ENCODE assay signal across 10 cellular contexts in the genomic region with DNA sequence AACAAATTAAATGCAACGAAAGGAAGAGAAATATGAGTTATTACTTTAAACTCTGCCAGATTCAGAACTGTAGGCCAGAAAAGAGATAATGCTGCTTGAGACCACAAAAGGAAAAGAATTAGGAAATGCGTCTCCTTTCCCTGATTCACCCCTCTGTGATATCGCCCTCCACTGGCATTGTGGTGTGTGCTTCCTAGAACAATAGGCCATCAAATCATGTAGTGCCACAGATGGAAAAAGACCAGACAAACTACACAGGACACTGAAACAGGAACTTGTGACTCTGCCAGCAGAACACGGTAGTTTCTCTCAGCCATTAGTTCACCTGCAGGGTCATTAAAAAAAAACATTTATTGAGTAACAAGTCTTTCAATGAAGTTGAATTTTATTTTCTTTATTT. TPM values are rescaled to one million over a fixed set of nuclear protein-coding genes. Genes with fewer than 3 reads are reported as not detected.
A peak's percentile ranks its signal among the peaks of the same experiment; 100 is the strongest.
DNase-seq lines count a peak whose midpoint lies in the region; ATAC-seq and TF ChIP-seq lines count a peak whose summit lies in the region.
"Had no signal": no experiment of that assay in that cellular context is flagged by ENCODE, and none has a peak within 500 bp of the region (broad histone marks: within the 10 kb centered on the region; RNA-seq: fewer than 3 reads in every experiment).

No MANE protein-coding gene starts in this region.

- ATAC-seq in omental fat pad (ENCODE audit: low FRiP score) (peak; percentile 53), GM18519 (IDR thresholded peaks at IDR 0.05; ENCODE audit: low FRiP score, unreplicated experiment) (no peak)
- no peak for ATAC-seq in activated CD8-positive, alpha-beta memory T cell treated with anti-CD3 and anti-CD28 coated beads, Interleukin-2, amount 10 ng/mL, durations not matched to agents 7 days and 5 days

- no peak for TF ChIP-seq CTCF in omental fat pad (IDR thresholded peaks at IDR 0.05)
- no peak for TF ChIP-seq CTCF in spleen (IDR thresholded peaks at IDR 0.05 in 8 of 11, conservative IDR thresholded peaks at IDR 0.05 in 3 of 11)

- no peak overlapping the region for H3K4me3 Mint-ChIP-seq in activated CD8-positive, alpha-beta memory T cell treated with anti-CD3 and anti-CD28 coated beads, Interleukin-2, amount 10 ng/mL, durations not matched to agents 7 days and 5 days
- no peak overlapping the region for H3K4me3 Mint-ChIP-seq in immature natural killer cell
- H3K4me3 Mint-ChIP-seq: T-helper 1 cell treated with Interleukin-12 subunit alpha and Interleukin-12 subunit beta and Interleukin-4 antibody, amounts not matched to agents 30 μg/mL and 1 μg/mL, for 36 hours had no signal

- H3K36me3 ChIP-seq in spleen, result no peaks in the 10 kb centered on the region

- intact Hi-C loops in spleen (cut with DNase I; ENCODE audit: low total_unique reads), result no loop called here

- CTCF ChIA-PET in activated CD8-positive, alpha-beta memory T cell treated with anti-CD3 and anti-CD28 coated beads, Interleukin-2, amount 10 ng/mL, durations not matched to agents 7 days and 5 days (lab: Charles Lee), result interaction anchor here (1.0 to 1.7 kb wide), 4 partner anchors 10 to 89 kb away, joined by 3 to 5 read pairs (median 4); no protein-coding TSS in a partner anchor

- TF ChIP-seq POLR2A in spleen (IDR thresholded peaks at IDR 0.05), result no peak

- H3K4me1 ChIP-seq in spleen, result no peaks in the 10 kb centered on the region

- DNase-seq in CMK (ENCODE audit: low read depth) (peak; percentile 5), NCI-H69 (lab: John Stamatoyannopoulos, UW) (peak; percentile 2), fibroblast of gingiva (ENCODE audit: low read depth) (peak; percentile 47), omental fat pad (ENCODE audit: low spot score) (no peak), spleen (no peak), immature natural killer cell (no peak)
- DNase-seq in activated CD8-positive, alpha-beta memory T cell treated with anti-CD3 and anti-CD28 coated beads, Interleukin-2, amount 10 ng/mL, durations not matched to agents 7 days and 5 days, result no peak
- DNase-seq: NCI-H1417 treated with DMSO at 0.1 percent for 48 hours had no signal

- H3K27ac Mint-ChIP-seq in activated CD8-positive, alpha-beta memory T cell treated with anti-CD3 and anti-CD28 coated beads, Interleukin-2, amount 10 ng/mL, durations not matched to agents 7 days and 5 days, result no peak overlapping the region
- H3K27ac Mint-ChIP-seq in immature natural killer cell, result no peak overlapping the region
- H3K27ac Mint-ChIP-seq: T-helper 1 cell treated with Interleukin-12 subunit alpha and Interleukin-12 subunit beta and Interleukin-4 antibody, amounts not matched to agents 30 μg/mL and 1 μg/mL, for 36 hours had no signal

- H3K27me3 ChIP-seq in spleen (replicated peaks in 1 of 7), result peaks cover 0 to 10% (median 0%) of the 10 kb centered on the region in 7 donors

- no peak overlapping the region for H3K4me3 ChIP-seq in spleen

- WGBS in spleen, 5 donors, result 41 to 70% (median 56%) methylated on average over 4 of the region's 4 CpGs

- H3K4me1 Mint-ChIP-seq in activated CD8-positive, alpha-beta memory T cell treated with anti-CD3 and anti-CD28 coated beads, Interleukin-2, amount 10 ng/mL, durations not matched to agents 7 days and 5 days, result no peaks in the 10 kb centered on the region
- H3K4me1 Mint-ChIP-seq in immature natural killer cell, result peaks cover 11 to 18% of the 10 kb centered on the region in 2 donors

- H3K9me3 ChIP-seq in spleen, result no peaks in the 10 kb centered on the region

- H3K27ac ChIP-seq in spleen, result no peak overlapping the region

- no peaks in the 10 kb centered on the region for H3K9me3 Mint-ChIP-seq in activated CD8-positive, alpha-beta memory T cell treated with anti-CD3 and anti-CD28 coated beads, Interleukin-2, amount 10 ng/mL, durations not matched to agents 7 days and 5 days (ENCODE audit: low read depth)
- H3K9me3 Mint-ChIP-seq in immature natural killer cell, result peaks cover 0 to 3% (median 0%) of the 10 kb centered on the region in 6 donors
- H3K9me3 Mint-ChIP-seq: T-helper 1 cell treated with Interleukin-12 subunit alpha and Interleukin-12 subunit beta and Interleukin-4 antibody, amounts not matched to agents 30 μg/mL and 1 μg/mL, for 36 hours had no signal

- H3K27me3 Mint-ChIP-seq in activated CD8-positive, alpha-beta memory T cell treated with anti-CD3 and anti-CD28 coated beads, Interleukin-2, amount 10 ng/mL, durations not matched to agents 7 days and 5 days, result peaks cover 53% of the 10 kb centered on the region
- H3K27me3 Mint-ChIP-seq in immature natural killer cell (ENCODE audit: low read depth in 3 of 3), result peaks cover 5 to 16% (median 14%) of the 10 kb centered on the region in 3 donors

- no peaks in the 10 kb centered on the region for H3K36me3 Mint-ChIP-seq in activated CD8-positive, alpha-beta memory T cell treated with anti-CD3 and anti-CD28 coated beads, Interleukin-2, amount 10 ng/mL, durations not matched to agents 7 days and 5 days
- H3K36me3 Mint-ChIP-seq in immature natural killer cell, result no peaks in the 10 kb centered on the region

RNA-seq across cellular contexts. Expression of a gene that starts 14.8 kb away (rescaled TPM):
- total RNA-seq in omental fat pad (100 to 1,000 TPM; 189 to 459 (median 376) TPM), spleen (1 to 10 TPM; 1.0 to 3.7 (median 3.0) TPM)
- total RNA-seq in activated CD8-positive, alpha-beta memory T cell treated with anti-CD3 and anti-CD28 coated beads, Interleukin-2, amount 10 ng/mL, durations not matched to agents 7 days and 5 days, result not detected
- polyA plus RNA-seq in spleen (1 to 10 TPM in 2 of 3 donors, under 1 TPM in 1; 0.76 to 2.5 (median 2.4) TPM), immature natural killer cell (not detected)

Comparison
In these comparisons a context has a peak if more than half of its experiments do, and no peak if none do; other contexts are left out.
1. DNase-seq: peak in CMK (single experiment), NCI-H69 (single experiment) and fibroblast of gingiva (single experiment); none in omental fat pad (single experiment), activated CD8-positive, alpha-beta memory T cell treated with anti-CD3 and anti-CD28 coated beads, Interleukin-2, amount 10 ng/mL, durations not matched to agents 7 days and 5 days (single experiment), spleen (single experiment) and immature natural killer cell (0 of 3).
2. RNA of a gene that starts 14.8 kb away (total RNA-seq): 189 to 459 TPM in omental fat pad; 1.0 to 3.7 TPM in spleen and not detected in activated CD8-positive, alpha-beta memory T cell treated with anti-CD3 and anti-CD28 coated beads, Interleukin-2, amount 10 ng/mL, durations not matched to agents 7 days and 5 days; every median in the first group is over 10 times any median in the second.